15 cellular contexts compared by ENCODE assay signal in genomic region chr2:14454102-14454676, GRCh38.
"Had no signal": no experiment of that assay in that cellular context is flagged by ENCODE, and none has a peak within 500 bp of the region (broad histone marks: within the 10 kb centered on the region; RNA-seq: fewer than 3 reads in every experiment).

No MANE protein-coding gene starts in this region.

- DNase-seq: effector memory CD4-positive, alpha-beta T cell; foreskin keratinocyte; kidney; natural killer cell; posterior cingulate gyrus; spleen; stimulated activated CD4-positive, alpha-beta T cell treated with anti-CD3 and anti-CD28 coated beads, Interleukin-15, amount 100 ng/mL, for 24 hours; stimulated activated CD4-positive, alpha-beta T cell treated with anti-CD3 and anti-CD28 coated beads, Interleukin-1b, Interleukin-23, amount 100 ng/mL, for 48 hours; stimulated activated CD4-positive, alpha-beta T cell treated with anti-CD3 and anti-CD28 coated beads, Interleukin-4, amount 100 ng/mL, for 4 hours; stimulated activated naive B cell treated with anti-CD40 and anti-IgM and Interleukin-4, amounts not matched to agents 10 μg/mL and 1 μg/mL and 100 μg/mL, for 72 hours; stimulated activated naive CD8-positive, alpha-beta T cell treated with anti-CD3 and anti-CD28 coated beads, Interleukin-15, amount 100 ng/mL, for 72 hours; testis had no signal

- H3K4me3 ChIP-seq: hepatocyte, spleen, testis, tibial nerve had no signal

- H3K9me3 ChIP-seq: testis had no signal

- H3K27me3 ChIP-seq: foreskin keratinocyte, hepatocyte, spleen, testis, tibial nerve had no signal

- H3K4me1 ChIP-seq: foreskin keratinocyte, spleen, testis, tibial nerve had no signal

- ATAC-seq: foreskin keratinocyte; natural killer cell; sciatic nerve; stimulated activated naive B cell treated with anti-CD40 and anti-IgM and Interleukin-4, amounts not matched to agents 10 μg/mL and 1 μg/mL and 100 μg/mL, for 72 hours; stimulated activated naive CD8-positive, alpha-beta T cell treated with anti-CD3 and anti-CD28 coated beads, Interleukin-15, amount 100 ng/mL, for 72 hours had no signal

- H3K36me3 ChIP-seq: spleen, tibial nerve had no signal
